ENCODE assay signal across 23 cellular contexts in the genomic region with DNA sequence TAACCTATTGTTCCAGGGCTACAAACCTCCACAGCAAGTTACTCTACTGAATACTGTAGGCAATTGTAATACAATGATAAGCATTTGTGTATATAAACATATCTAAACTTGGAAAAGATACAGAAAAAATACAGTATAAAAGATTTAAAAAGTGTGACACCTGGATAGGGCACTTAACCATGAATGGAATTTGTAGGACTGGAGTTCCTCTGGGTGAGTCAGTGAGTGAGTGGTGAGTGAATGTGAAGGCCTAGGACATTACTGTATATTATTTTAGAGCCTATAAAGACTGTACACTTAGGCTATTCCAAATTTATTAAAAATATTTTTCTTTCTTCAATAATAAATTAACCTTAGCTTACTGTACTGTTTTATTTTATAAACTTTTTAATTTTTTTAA.
"Had no signal": no experiment of that assay in that cellular context is flagged by ENCODE, and none has a peak within 500 bp of the region (broad histone marks: within the 10 kb centered on the region; RNA-seq: fewer than 3 reads in every experiment).

No MANE protein-coding gene starts in this region.

- H3K36me3 ChIP-seq: adrenal gland, esophagus muscularis mucosa, ovary, right atrium auricular region, suprapubic skin, tibial artery, upper lobe of right lung had no signal

- DNase-seq: activated CD4-positive, alpha-beta T cell treated with anti-CD3 and anti-CD28 coated beads for 4 hours; activated CD4-positive, alpha-beta T cell treated with anti-CD3 and anti-CD28 coated beads, Interleukin-2, amount 50 U/mL, for 4 hours; activated CD8-positive, alpha-beta memory T cell treated with anti-CD3 and anti-CD28 coated beads for 24 hours; activated effector memory CD4-positive, alpha-beta T cell treated with Interleukin-2 at 50 U/mL for 16 hours; activated naive CD4-positive, alpha-beta T cell treated with Interleukin-2 at 50 U/mL for 16 hours; activated naive CD8-positive, alpha-beta T cell treated with anti-CD3 and anti-CD28 coated beads for 36 hours; adrenal gland; aorta; caudate nucleus; endodermal cell; foreskin melanocyte; left cardiac atrium; midbrain; naive thymus-derived CD4-positive, alpha-beta T cell; ovary; psoas muscle; stimulated activated CD4-positive, alpha-beta T cell treated with anti-CD3 and anti-CD28 coated beads, Interleukin-15, amount 100 ng/mL, for 24 hours; stimulated activated naive CD4-positive, alpha-beta T cell; tibial artery; upper lobe of right lung had no signal

- H3K9me3 ChIP-seq: adrenal gland, esophagus muscularis mucosa, ovary, psoas muscle, right atrium auricular region, suprapubic skin, tibial artery, upper lobe of right lung had no signal

- H3K27me3 ChIP-seq: adrenal gland, esophagus muscularis mucosa, ovary, right atrium auricular region, suprapubic skin, tibial artery, upper lobe of right lung had no signal

- H3K4me1 ChIP-seq: adrenal gland, esophagus muscularis mucosa, right atrium auricular region, suprapubic skin, tibial artery, upper lobe of right lung had no signal

- H3K4me3 ChIP-seq: adrenal gland, esophagus muscularis mucosa, ovary, psoas muscle, right atrium auricular region, suprapubic skin, tibial artery, upper lobe of right lung had no signal

- H3K27ac ChIP-seq: adrenal gland, esophagus muscularis mucosa, ovary, psoas muscle, right atrium auricular region, suprapubic skin, tibial artery, upper lobe of right lung had no signal

- ATAC-seq: left cardiac atrium; naive thymus-derived CD4-positive, alpha-beta T cell; psoas muscle; upper lobe of right lung had no signal
